In the genomic region with DNA sequence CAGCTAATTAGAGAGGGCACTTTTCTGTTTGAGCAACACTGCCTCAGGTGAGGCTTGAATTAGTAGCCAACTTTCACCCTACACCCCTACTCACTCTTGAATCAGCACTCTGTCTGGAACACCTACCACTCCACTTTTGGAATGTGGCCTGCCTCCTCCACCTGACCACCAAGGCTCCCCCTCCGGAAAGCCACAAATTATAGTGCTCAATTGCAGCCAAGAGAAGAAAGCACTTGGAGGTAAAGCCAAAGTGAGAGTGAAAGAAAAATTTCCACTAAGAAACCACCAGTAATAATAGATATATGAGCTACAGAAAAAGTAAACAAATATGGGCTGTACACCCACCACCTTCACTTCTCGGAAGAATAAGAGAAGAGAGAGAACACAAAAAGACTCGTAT, we compare ENCODE assay signal across 9 cellular contexts. TPM values are rescaled to one million over a fixed set of nuclear protein-coding genes. Genes with fewer than 3 reads are reported as not detected.
DNase-seq lines count a peak whose midpoint lies in the region; ATAC-seq and TF ChIP-seq lines count a peak whose summit lies in the region.
"Had no signal": no experiment of that assay in that cellular context is flagged by ENCODE, and none has a peak within 500 bp of the region (broad histone marks: within the 10 kb centered on the region; RNA-seq: fewer than 3 reads in every experiment).

No MANE protein-coding gene starts in this region.

- no peaks in the 10 kb centered on the region for H3K36me3 ChIP-seq in upper lobe of left lung

- WGBS in upper lobe of left lung, 2 donors: 38 to 43% methylated on average over 3 of the region's 3 CpGs

- in situ Hi-C loops in astrocyte of the cerebellum (cut with HindIII; ENCODE audit: low sequenced_read_pairs): no loop called here

- TF ChIP-seq EP300 in upper lobe of left lung (IDR thresholded peaks at IDR 0.05): peak in 1 of 4 donors; percentile 42

- H3K4me3 ChIP-seq in astrocyte of the cerebellum (ENCODE audit: low read depth, low read length) (no peak overlapping the region), upper lobe of left lung (peak overlapping the region in 3 of 4 donors; percentile 13 to 29 (median 13))

- H3K27me3 ChIP-seq in upper lobe of left lung: no peaks in the 10 kb centered on the region

- H3K4me1 ChIP-seq in upper lobe of left lung: peaks cover 18 to 27% (median 25%) of the 10 kb centered on the region in 4 donors

- ATAC-seq in HG03103 (IDR thresholded peaks at IDR 0.05; ENCODE audit: low read depth, unreplicated experiment) (peak; percentile 65), upper lobe of left lung (ENCODE audit: low FRiP score in 2 of 2) (peak; percentile 65 to 93), esophagus mucosa (no peak)

- TF ChIP-seq POLR2A in upper lobe of left lung (IDR thresholded peaks at IDR 0.05): peak in 1 of 4 donors; percentile 36

- no peak for TF ChIP-seq CTCF in astrocyte of the cerebellum (IDR thresholded peaks at IDR 0.05; ENCODE audit: low read depth, low read length, missing control alignments)
- no peak for TF ChIP-seq CTCF in upper lobe of left lung (IDR thresholded peaks at IDR 0.05)

- H3K9me3 ChIP-seq in upper lobe of left lung: no peaks in the 10 kb centered on the region

- H3K27ac ChIP-seq in upper lobe of left lung: peak overlapping the region; percentile 36 to 72 (median 62)
- H3K27ac ChIP-seq: epithelial cell of prostate had no signal

- DNase-seq in stimulated activated CD4-positive, alpha-beta T cell treated with anti-CD3 and anti-CD28 coated beads, Interleukin-15, amount 100 ng/mL, for 24 hours: peak; percentile 8
- no peak for DNase-seq in stimulated activated CD4-positive, alpha-beta T cell treated with anti-CD3 and anti-CD28 coated beads, Interleukin-2, amount 100 ng/mL, for 48 hours
- peak; percentile 73 for DNase-seq in astrocyte of the cerebellum (ENCODE audit: low read depth)
- DNase-seq in upper lobe of left lung: peak in 1 of 2 donors; percentile 83
- DNase-seq in T-helper 1 cell: no peak
- DNase-seq in activated CD8-positive, alpha-beta memory T cell treated with anti-CD3 and anti-CD28 coated beads, Interleukin-2, amount 50 U/mL, for 4 hours: no peak

RNA-seq across cellular contexts. Expression of gene PPP3CA, which starts 41.1 kb away (rescaled TPM):
- total RNA-seq in upper lobe of left lung (10 to 100 TPM; 28.3 to 62.0 (median 50.0) TPM), esophagus mucosa (18.5 TPM)

Comparison
In these comparisons a context has a peak if more than half of its experiments do, and no peak if none do; other contexts are left out.
1. DNase-seq: peak in stimulated activated CD4-positive, alpha-beta T cell treated with anti-CD3 and anti-CD28 coated beads, Interleukin-15, amount 100 ng/mL, for 24 hours (single experiment) and astrocyte of the cerebellum (single experiment); none in stimulated activated CD4-positive, alpha-beta T cell treated with anti-CD3 and anti-CD28 coated beads, Interleukin-2, amount 100 ng/mL, for 48 hours (0 of 2), T-helper 1 cell (0 of 5) and activated CD8-positive, alpha-beta memory T cell treated with anti-CD3 and anti-CD28 coated beads, Interleukin-2, amount 50 U/mL, for 4 hours (single experiment).